ENCODE assay signal across 9 cellular contexts in the genomic region with DNA sequence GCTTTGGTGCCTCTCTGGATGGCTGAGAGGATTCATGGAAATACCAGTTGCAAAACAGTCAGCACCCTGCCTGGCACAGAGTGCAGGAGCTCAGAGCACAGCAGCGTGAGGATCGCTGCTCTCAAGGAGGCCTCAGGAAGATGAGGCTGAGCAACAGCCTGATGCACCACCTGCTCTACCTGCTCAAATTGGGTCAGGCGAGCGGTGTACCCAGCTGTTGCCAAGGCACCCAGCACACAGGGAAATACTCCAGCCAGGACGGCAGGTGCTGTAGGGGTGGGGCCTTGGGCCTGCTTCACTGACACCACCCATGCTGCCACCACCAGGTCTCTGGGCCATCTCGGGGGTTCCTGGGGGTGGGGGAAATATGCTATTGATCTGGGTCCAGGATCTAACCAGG. TPM values are rescaled to one million over a fixed set of nuclear protein-coding genes. Genes with fewer than 3 reads are reported as not detected.
DNase-seq lines count a peak whose midpoint lies in the region; TF ChIP-seq lines count a peak whose summit lies in the region.
"Had no signal": no experiment of that assay in that cellular context is flagged by ENCODE, and none has a peak within 500 bp of the region (broad histone marks: within the 10 kb centered on the region; RNA-seq: fewer than 3 reads in every experiment).

No MANE protein-coding gene starts in this region.

- H3K9me3 ChIP-seq in adrenal gland (replicated peaks in 1 of 3): no peaks in the 10 kb centered on the region
- no peaks in the 10 kb centered on the region for H3K9me3 ChIP-seq in neural cell (ENCODE audit: low read length)
- H3K9me3 ChIP-seq: psoas muscle had no signal

- peak overlapping the region in 3 of 5 donors; percentile 91 to 95 (median 91) for H3K27ac ChIP-seq in adrenal gland
- H3K27ac ChIP-seq in neural cell (ENCODE audit: low read length): no peak overlapping the region
- H3K27ac ChIP-seq: psoas muscle had no signal

- no peaks in the 10 kb centered on the region for H3K27me3 ChIP-seq in adrenal gland
- H3K27me3 ChIP-seq in neural cell (ENCODE audit: insufficient read depth, low read depth, low read length): no peaks in the 10 kb centered on the region

- no peaks in the 10 kb centered on the region for H3F3A ChIP-seq in neural cell (ENCODE audit: insufficient read depth, low read length, poor library complexity, severe bottlenecking)

- 60 to 62% (median 61%) methylated on average over 4 to 6 of the region's 6 CpGs; no CpG with 5 or more reads in 1 of the 4 donors for WGBS in adrenal gland, 4 donors

- no peaks in the 10 kb centered on the region for H3K36me3 Mint-ChIP-seq in osteocyte (ENCODE audit: unreplicated experiment)

- DNase-seq in DMS153 treated with DMSO at 0.1 percent for 48 hours (lab: John Stamatoyannopoulos, UW; ENCODE audit: unreplicated experiment) (peak; percentile 41), NCI-H2081 treated with DMSO at 0.1 percent for 48 hours (lab: John Stamatoyannopoulos, UW) (peak; percentile 52), adrenal gland (peak in 1 of 7 donors; percentile 57), SIG-M5 treated with dmso at 0.1 percent for 504 hours (lab: John Stamatoyannopoulos, UW; ENCODE audit: unreplicated experiment) (no peak), DMS114 treated with DMSO at 0.1 percent for 48 hours (lab: John Stamatoyannopoulos, UW; ENCODE audit: unreplicated experiment) (no peak), COLO829 (ENCODE audit: low spot score) (no peak), osteocyte (ENCODE audit: extremely low spot score, unreplicated experiment) (no peak)

- no peak overlapping the region for H2AFZ ChIP-seq in neural cell (ENCODE audit: low read depth, low read length)

- intact Hi-C loops in adrenal gland (cut with DNase I): loop anchor here in 1 of 2 donors (5.0 kb wide), 1 partner anchor 34 kb away; no protein-coding TSS in a partner anchor

- no peak overlapping the region for H3K27ac Mint-ChIP-seq in osteocyte (ENCODE audit: unreplicated experiment)

- peaks cover 76 to 87% of the 10 kb centered on the region in 2 donors for H3K4me1 ChIP-seq in adrenal gland (replicated peaks in 1 of 2)

- H3K4me2 ChIP-seq in neural cell (ENCODE audit: low read length): no peak overlapping the region

- TF ChIP-seq CTCF in adrenal gland (IDR thresholded peaks at IDR 0.05) (no peak), neural cell (IDR thresholded peaks at IDR 0.05; ENCODE audit: poor library complexity, severe bottlenecking) (no peak), osteocyte (IDR thresholded peaks at IDR 0.05) (no peak)

- no peak overlapping the region for H3K4me3 Mint-ChIP-seq in osteocyte (ENCODE audit: unreplicated experiment)

- no peaks in the 10 kb centered on the region for H3K9me2 ChIP-seq in neural cell (ENCODE audit: insufficient read depth, low read length)

- peaks cover 18% of the 10 kb centered on the region for H4K20me1 ChIP-seq in neural cell (ENCODE audit: insufficient read depth)

- no peaks in the 10 kb centered on the region for H3K9me3 Mint-ChIP-seq in osteocyte (ENCODE audit: unreplicated experiment)

- no peaks in the 10 kb centered on the region for H3K27me3 Mint-ChIP-seq in osteocyte (ENCODE audit: unreplicated experiment)

- H3K4me1 Mint-ChIP-seq in osteocyte (ENCODE audit: unreplicated experiment): peaks cover 76% of the 10 kb centered on the region

- TF ChIP-seq POLR2A in adrenal gland (IDR thresholded peaks at IDR 0.05): no peak

- peak overlapping the region in 1 of 4 donors; percentile 99 for H3K4me3 ChIP-seq in adrenal gland
- H3K4me3 ChIP-seq in neural cell (ENCODE audit: low read length): peak overlapping the region; percentile 93

- H3K79me2 ChIP-seq in neural cell (replicated peaks; ENCODE audit: insufficient read depth, low read length): peaks cover 71% of the 10 kb centered on the region

- TF ChIP-seq RAD21 in neural cell (conservative IDR thresholded peaks at IDR 0.05): no peak

- H3K9ac ChIP-seq in neural cell (ENCODE audit: low read length): no peak overlapping the region

- TF ChIP-seq EP300 in neural cell (conservative IDR thresholded peaks at IDR 0.05; ENCODE audit: poor library complexity, severe bottlenecking): no peak

- H3K36me3 ChIP-seq in adrenal gland (replicated peaks in 1 of 2): no peaks in the 10 kb centered on the region
- H3K36me3 ChIP-seq in neural cell (ENCODE audit: insufficient read depth, low read length): no peaks in the 10 kb centered on the region

TF ChIP-seq in neural cell, 6 proteins besides CTCF, POLR2A, EP300 and RAD21:
- no peak for TF ChIP-seq SMC3 (conservative IDR thresholded peaks at IDR 0.05; ENCODE audit: poor library complexity)
- TF ChIP-seq TAF1 (IDR thresholded peaks at IDR 0.05; ENCODE audit: low read depth): no peak
- TF ChIP-seq POLR2AphosphoS5 (IDR thresholded peaks at IDR 0.05): no peak
- TF ChIP-seq MXI1 (conservative IDR thresholded peaks at IDR 0.05; ENCODE audit: poor library complexity, severe bottlenecking): no peak

RNA-seq across cellular contexts. Expression of a gene that starts 4.3 kb away (rescaled TPM):
- 100 to 1,000 TPM in 2 of 8 donors, 10 to 100 TPM in 6; 35.6 to 179 (median 72.0) TPM for total RNA-seq in adrenal gland
- 10 to 100 TPM; 24.5 to 49.5 (median 32.6) TPM for polyA plus RNA-seq in adrenal gland
- 6.7 and 18.5 TPM in 2 replicates for polyA plus RNA-seq in neural cell
- polyA minus RNA-seq in neural cell: 10.7 and 11.2 TPM in 2 replicates
- 39.4 and 41.4 TPM in 2 replicates for total RNA-seq in osteocyte

RNA-seq across cellular contexts. Expression of a gene that starts 38.8 kb away (rescaled TPM):
- total RNA-seq in adrenal gland (10 to 100 TPM; 18.4 to 46.8 (median 31.4) TPM), osteocyte (29.2 and 31.6 TPM in 2 replicates)
- polyA plus RNA-seq in adrenal gland (10 to 100 TPM; 32.9 to 36.5 (median 35.6) TPM), neural cell (30.5 and 44.9 TPM in 2 replicates)
- 15.3 and 20.8 TPM in 2 replicates for polyA minus RNA-seq in neural cell

RNA-seq across cellular contexts. Expression of a gene that starts 45.9 kb away (rescaled TPM):
- total RNA-seq in adrenal gland: 1 to 10 TPM in 2 of 8 donors, under 1 TPM in 3, not detected in 3; 0.19 to 2.3 (median 0.83) TPM
- polyA plus RNA-seq in adrenal gland: 1 to 10 TPM in 1 of 3 donors, under 1 TPM in 2; 0.22 to 1.5 (median 0.54) TPM
- polyA plus RNA-seq in neural cell: 3.4 and 5.2 TPM in 2 replicates
- 2.5 and 6.6 TPM in 2 replicates for polyA minus RNA-seq in neural cell
- 2.6 and 2.9 TPM in 2 replicates for total RNA-seq in osteocyte

RNA-seq across cellular contexts. Expression of a gene that starts 59.7 kb away (rescaled TPM):
- total RNA-seq in adrenal gland (10 to 100 TPM in 7 of 8 donors, 1 to 10 TPM in 1; 8.7 to 65.7 (median 24.7) TPM), osteocyte (21.4 and 25.1 TPM in 2 replicates)
- polyA plus RNA-seq in adrenal gland (1 to 10 TPM; 5.3 to 9.2 (median 8.6) TPM), neural cell (4.8 and 5.9 TPM in 2 replicates)
- polyA minus RNA-seq in neural cell: 5.8 and 6.8 TPM in 2 replicates

Comparison
In these comparisons a context has a peak if more than half of its experiments do, and no peak if none do; other contexts are left out.
1. DNase-seq: peak in DMS153 treated with DMSO at 0.1 percent for 48 hours (single experiment) and NCI-H2081 treated with DMSO at 0.1 percent for 48 hours (single experiment); none in SIG-M5 treated with dmso at 0.1 percent for 504 hours (single experiment), DMS114 treated with DMSO at 0.1 percent for 48 hours (single experiment), COLO829 (single experiment) and osteocyte (single experiment).